ENCODE assay signal across 19 cellular contexts in genomic region chr14:74650927-74651686, GRCh38. TPM values are rescaled to one million over a fixed set of nuclear protein-coding genes. Genes with fewer than 3 reads are reported as not detected.
A peak's percentile ranks its signal among the peaks of the same experiment; 100 is the strongest.
DNase-seq lines count a peak whose midpoint lies in the region; ATAC-seq and TF ChIP-seq lines count a peak whose summit lies in the region.
"Had no signal": no experiment of that assay in that cellular context is flagged by ENCODE, and none has a peak within 500 bp of the region (broad histone marks: within the 10 kb centered on the region; RNA-seq: fewer than 3 reads in every experiment).

No MANE protein-coding gene starts in this region.

- dilution Hi-C loops in IMR-90 (cut with HindIII; ENCODE audit: low sequenced_read_pairs, unreplicated experiment) = no loop called here

- H3K27ac ChIP-seq in IMR-90 (ENCODE audit: insufficient read depth, low read length) = no peak overlapping the region
- H3K27ac ChIP-seq: BLaER1, Peyer's patch had no signal

- no peak overlapping the region for H3K23ac ChIP-seq in IMR-90 (ENCODE audit: low read depth, low read length)

- WGBS in IMR-90 (ENCODE audit: extremely low coverage in 2 of 2, insufficient read length in 1 of 2), 2 experiments = no CpG with 5 or more reads among the region's 1 CpG

- peaks cover 9 to 31% of the 10 kb centered on the region in 2 experiments; a peak in 3 of 4 replicates for H3K79me1 ChIP-seq in IMR-90 (ENCODE audit: low read depth in 1 of 2, low read length in 2 of 2)

- peaks cover 61% of the 10 kb centered on the region for H3K9me1 ChIP-seq in IMR-90 (ENCODE audit: insufficient read depth, low read length)

- ATAC-seq in activated naive CD8-positive, alpha-beta T cell treated with anti-CD3 and anti-CD28 coated beads, Interleukin-2, amount 10 ng/mL, durations not matched to agents 7 days and 5 days (ENCODE audit: low read depth) = peak; percentile 53
- ATAC-seq in activated naive CD8-positive, alpha-beta T cell treated with anti-CD3 and anti-CD28 coated beads, Interleukin-2, amount 50 U/mL, for 24 hours = no peak
- ATAC-seq in IMR-90 (ENCODE audit: low read depth) (no peak), GM19328 (IDR thresholded peaks at IDR 0.05; ENCODE audit: unreplicated experiment) (no peak), HG03025 (IDR thresholded peaks at IDR 0.05; ENCODE audit: low FRiP score, unreplicated experiment) (no peak)
- no peak for ATAC-seq in stimulated activated effector memory CD8-positive, alpha-beta T cell treated with anti-CD3 and anti-CD28 coated beads, Interleukin-12 subunit alpha, Interleukin-12 subunit beta, amount 100 ng/mL, for 72 hours
- ATAC-seq: Right ventricle myocardium inferior had no signal

- H3K27ac Mint-ChIP-seq in activated naive CD8-positive, alpha-beta T cell treated with anti-CD3 and anti-CD28 coated beads, Interleukin-2, amount 10 ng/mL, durations not matched to agents 7 days and 5 days = peak overlapping the region; percentile 5
- no peak overlapping the region for H3K27ac Mint-ChIP-seq in activated naive CD8-positive, alpha-beta T cell treated with anti-CD3 and anti-CD28 coated beads, Interleukin-2, amount 50 U/mL, for 24 hours
- H3K27ac Mint-ChIP-seq in endothelial cell (ENCODE audit: unreplicated experiment) = peak overlapping the region; percentile 31
- H3K27ac Mint-ChIP-seq in stimulated activated effector memory CD8-positive, alpha-beta T cell treated with anti-CD3 and anti-CD28 coated beads, Interleukin-12 subunit alpha, Interleukin-12 subunit beta, amount 100 ng/mL, for 72 hours = peak overlapping the region; percentile 81

- H3K27me3 Mint-ChIP-seq in activated naive CD8-positive, alpha-beta T cell treated with anti-CD3 and anti-CD28 coated beads, Interleukin-2, amount 10 ng/mL, durations not matched to agents 7 days and 5 days = peaks cover 3% of the 10 kb centered on the region
- H3K27me3 Mint-ChIP-seq in activated naive CD8-positive, alpha-beta T cell treated with anti-CD3 and anti-CD28 coated beads, Interleukin-2, amount 50 U/mL, for 24 hours = no peaks in the 10 kb centered on the region
- no peaks in the 10 kb centered on the region for H3K27me3 Mint-ChIP-seq in endothelial cell (ENCODE audit: unreplicated experiment)

- no peaks in the 10 kb centered on the region for H3K36me3 Mint-ChIP-seq in activated naive CD8-positive, alpha-beta T cell treated with anti-CD3 and anti-CD28 coated beads, Interleukin-2, amount 10 ng/mL, durations not matched to agents 7 days and 5 days
- H3K36me3 Mint-ChIP-seq in activated naive CD8-positive, alpha-beta T cell treated with anti-CD3 and anti-CD28 coated beads, Interleukin-2, amount 50 U/mL, for 24 hours (ENCODE audit: low read depth) = peaks cover 5% of the 10 kb centered on the region
- H3K36me3 Mint-ChIP-seq in endothelial cell (ENCODE audit: low read depth, unreplicated experiment) = peaks cover 7% of the 10 kb centered on the region
- peaks cover under 1% of the 10 kb centered on the region for H3K36me3 Mint-ChIP-seq in stimulated activated effector memory CD8-positive, alpha-beta T cell treated with anti-CD3 and anti-CD28 coated beads, Interleukin-12 subunit alpha, Interleukin-12 subunit beta, amount 100 ng/mL, for 72 hours

- no peak overlapping the region for H3K4me2 ChIP-seq in IMR-90 (ENCODE audit: low read depth, low read length)
- H3K4me2 ChIP-seq: BLaER1 had no signal

- H3K4me3 ChIP-seq in IMR-90 (ENCODE audit: insufficient read depth, low read depth, low read length) = no peak overlapping the region
- H3K4me3 ChIP-seq: BLaER1, Peyer's patch had no signal

- intact Hi-C loops in IMR-90 (cut with micrococcal nuclease) = no loop called here

- peaks cover 49% of the 10 kb centered on the region for H3K4me1 ChIP-seq in IMR-90 (ENCODE audit: control insufficient read depth, insufficient read depth, low read length)
- H3K4me1 ChIP-seq: Peyer's patch had no signal

- H3K9me3 ChIP-seq in IMR-90 (ENCODE audit: control insufficient read depth, insufficient read depth, low read length) = no peaks in the 10 kb centered on the region
- H3K9me3 ChIP-seq: BLaER1, Peyer's patch had no signal

- no peaks in the 10 kb centered on the region for H3K27me3 ChIP-seq in IMR-90 (ENCODE audit: control insufficient read depth, insufficient read depth, low read length)
- H3K27me3 ChIP-seq: BLaER1, Peyer's patch had no signal

- no peak overlapping the region for H3K18ac ChIP-seq in IMR-90 (ENCODE audit: low read depth, low read length)

- no peak overlapping the region for H2AFZ ChIP-seq in IMR-90 (replicated peaks; ENCODE audit: low read length, poor library complexity)

- no peak overlapping the region for H3K9ac ChIP-seq in IMR-90 (ENCODE audit: low read depth, low read length)
- H3K9ac ChIP-seq: BLaER1 had no signal

- POLR2A ChIA-PET in activated naive CD8-positive, alpha-beta T cell treated with anti-CD3 and anti-CD28 coated beads, Interleukin-2, amount 10 ng/mL, durations not matched to agents 7 days and 5 days (lab: Charles Lee) = no interaction called here
- POLR2A ChIA-PET in IMR-90 (lab: Charles Lee; ENCODE audit: unreplicated experiment) = no interaction called here

- no peak overlapping the region for H2AK9ac ChIP-seq in IMR-90 (replicated peaks; ENCODE audit: low read depth, low read length, poor library complexity)

- no peak for DNase-seq in activated naive CD8-positive, alpha-beta T cell treated with anti-CD3 and anti-CD28 coated beads, Interleukin-2, amount 10 ng/mL, durations not matched to agents 7 days and 5 days
- DNase-seq in activated naive CD8-positive, alpha-beta T cell treated with anti-CD3 and anti-CD28 coated beads, Interleukin-2, amount 50 U/mL, for 24 hours = no peak
- DNase-seq in IMR-90 = no peak
- DNase-seq in endothelial cell (ENCODE audit: low spot score) = no peak
- DNase-seq in stimulated activated effector memory CD8-positive, alpha-beta T cell treated with anti-CD3 and anti-CD28 coated beads, Interleukin-12 subunit alpha, Interleukin-12 subunit beta, amount 100 ng/mL, for 72 hours (ENCODE audit: low spot score in 2 of 2) = no peak
- DNase-seq in NCI-H446 (lab: John Stamatoyannopoulos, UW) = no peak
- DNase-seq: DMS79 treated with DMSO at 0.1 percent for 48 hours, Karpas-422, NCI-H1048, NCI-H1436, NCI-H2029, NCI-H2171, NCI-H446 treated with DMSO at 0.1 percent for 48 hours, NCI-H69, Peyer's patch had no signal

- in situ Hi-C loops in IMR-90 (cut with MboI; ENCODE audit: low sequenced_read_pairs) = no loop called here

- H3K4ac ChIP-seq in IMR-90 (ENCODE audit: low read depth, low read length) = peak overlapping the region; percentile 54; the same call in 1 of the 2 replicates

- no peak overlapping the region for H2BK120ac ChIP-seq in IMR-90 (ENCODE audit: low read depth, low read length)

- TF ChIP-seq RAD21 in IMR-90 (IDR thresholded peaks at IDR 0.05; ENCODE audit: low read length) = no peak

- H4K8ac ChIP-seq in IMR-90 (ENCODE audit: low read depth in 2 of 2, low read length in 2 of 2) = no peak overlapping the region

- BruUV-seq in IMR-90 (replicated peaks; lab: Mats Ljungman, UMichigan) = no TSS peak

- no peak overlapping the region for H2BK15ac ChIP-seq in IMR-90 (ENCODE audit: low read depth, low read length)

- no peak overlapping the region for H3K4me3 Mint-ChIP-seq in activated naive CD8-positive, alpha-beta T cell treated with anti-CD3 and anti-CD28 coated beads, Interleukin-2, amount 10 ng/mL, durations not matched to agents 7 days and 5 days
- no peak overlapping the region for H3K4me3 Mint-ChIP-seq in activated naive CD8-positive, alpha-beta T cell treated with anti-CD3 and anti-CD28 coated beads, Interleukin-2, amount 50 U/mL, for 24 hours
- H3K4me3 Mint-ChIP-seq in endothelial cell (ENCODE audit: unreplicated experiment) = no peak overlapping the region
- no peak overlapping the region for H3K4me3 Mint-ChIP-seq in stimulated activated effector memory CD8-positive, alpha-beta T cell treated with anti-CD3 and anti-CD28 coated beads, Interleukin-12 subunit alpha, Interleukin-12 subunit beta, amount 100 ng/mL, for 72 hours

- TF ChIP-seq CTCF in IMR-90 (conservative IDR thresholded peaks at IDR 0.05; ENCODE audit: low read depth, low read length) (no peak), endothelial cell (IDR thresholded peaks at IDR 0.05; ENCODE audit: unreplicated experiment) (no peak)

- H3K14ac ChIP-seq in IMR-90 (replicated peaks; ENCODE audit: low read depth, low read length) = no peak overlapping the region

- H2AK5ac ChIP-seq in IMR-90 (ENCODE audit: low read depth, low read length) = peak overlapping the region; percentile 23; the same call in 1 of the 2 replicates

- CTCF ChIA-PET in IMR-90 (lab: Yijun Ruan, JAX) = no interaction called here

- H2BK20ac ChIP-seq in IMR-90 (ENCODE audit: low read depth, low read length) = peak overlapping the region; percentile 46; the same call in 1 of the 2 replicates

- no peaks in the 10 kb centered on the region for H3K9me3 Mint-ChIP-seq in activated naive CD8-positive, alpha-beta T cell treated with anti-CD3 and anti-CD28 coated beads, Interleukin-2, amount 10 ng/mL, durations not matched to agents 7 days and 5 days
- H3K9me3 Mint-ChIP-seq in activated naive CD8-positive, alpha-beta T cell treated with anti-CD3 and anti-CD28 coated beads, Interleukin-2, amount 50 U/mL, for 24 hours = no peaks in the 10 kb centered on the region
- H3K9me3 Mint-ChIP-seq in endothelial cell (ENCODE audit: unreplicated experiment) = no peaks in the 10 kb centered on the region
- H3K9me3 Mint-ChIP-seq in stimulated activated effector memory CD8-positive, alpha-beta T cell treated with anti-CD3 and anti-CD28 coated beads, Interleukin-12 subunit alpha, Interleukin-12 subunit beta, amount 100 ng/mL, for 72 hours = no peaks in the 10 kb centered on the region

- peaks cover 9% of the 10 kb centered on the region for H3K4me1 Mint-ChIP-seq in activated naive CD8-positive, alpha-beta T cell treated with anti-CD3 and anti-CD28 coated beads, Interleukin-2, amount 10 ng/mL, durations not matched to agents 7 days and 5 days
- H3K4me1 Mint-ChIP-seq in activated naive CD8-positive, alpha-beta T cell treated with anti-CD3 and anti-CD28 coated beads, Interleukin-2, amount 50 U/mL, for 24 hours = peaks cover 4% of the 10 kb centered on the region
- peaks cover 6% of the 10 kb centered on the region for H3K4me1 Mint-ChIP-seq in endothelial cell (ENCODE audit: unreplicated experiment)
- peaks cover 23% of the 10 kb centered on the region for H3K4me1 Mint-ChIP-seq in stimulated activated effector memory CD8-positive, alpha-beta T cell treated with anti-CD3 and anti-CD28 coated beads, Interleukin-12 subunit alpha, Interleukin-12 subunit beta, amount 100 ng/mL, for 72 hours

- no peak overlapping the region for H2BK5ac ChIP-seq in IMR-90 (ENCODE audit: low read depth, low read length, poor library complexity, severe bottlenecking)

- H4K20me1 ChIP-seq in IMR-90 (ENCODE audit: insufficient read depth, low read length) = no peaks in the 10 kb centered on the region
- H4K20me1 ChIP-seq: BLaER1 had no signal

- no peak overlapping the region for H4K91ac ChIP-seq in IMR-90 (ENCODE audit: insufficient read depth, low read depth, low read length)

- no peak overlapping the region for H4K5ac ChIP-seq in IMR-90 (ENCODE audit: low read depth, low read length)

- H3K36me3 ChIP-seq in IMR-90 (ENCODE audit: control insufficient read depth, insufficient read depth, low read length) = no peaks in the 10 kb centered on the region
- H3K36me3 ChIP-seq: Peyer's patch had no signal

- no peak for TF ChIP-seq POLR2A in IMR-90 (IDR thresholded peaks at IDR 0.05; ENCODE audit: low read depth, low read length)

- H3K56ac ChIP-seq in IMR-90 (ENCODE audit: extremely low read depth, insufficient read depth, low read length) = no peak overlapping the region

RNA-seq across cellular contexts. Expression of gene LTBP2, which starts 39.1 kb away (rescaled TPM):
- total RNA-seq in activated naive CD8-positive, alpha-beta T cell treated with anti-CD3 and anti-CD28 coated beads, Interleukin-2, amount 10 ng/mL, durations not matched to agents 7 days and 5 days = 1 to 10 TPM in 1 of 2 experiments, under 1 TPM in 1; 0.28 to 1.1 TPM
- total RNA-seq in IMR-90 (2012; rRNA removed) (23.8 and 26.7 TPM in 2 replicates), endothelial cell (ENCODE audit: unreplicated experiment) (1.9 TPM)
- polyA plus RNA-seq in IMR-90 (2012; rRNA removed) = 79.3 and 81.8 TPM in 2 replicates
- polyA plus RNA-seq in IMR-90 (2012; cell fraction: cytosol; rRNA removed) = 49.1 and 65.1 TPM in 2 replicates
- 57.1 and 111 TPM in 2 replicates for polyA plus RNA-seq in IMR-90 (2012; cell fraction: nucleus; rRNA removed; ENCODE audit: low replicate concordance)
